Comparison of ENCODE assay signal across 20 cellular contexts in genomic region chr5:137359941-137360340, GRCh38.
DNase-seq lines count a peak whose midpoint lies in the region; ATAC-seq, FAIRE-seq and TF ChIP-seq lines count a peak whose summit lies in the region.
"Had no signal": no experiment of that assay in that cellular context is flagged by ENCODE, and none has a peak within 500 bp of the region (broad histone marks: within the 10 kb centered on the region; RNA-seq: fewer than 3 reads in every experiment).

No MANE protein-coding gene starts in this region.

- H3K9me3 ChIP-seq in prostate gland = no peaks in the 10 kb centered on the region
- H3K9me3 ChIP-seq: A549; BLaER1 treated with 17β-estradiol and CSF1 and Interleukin-3, amounts not matched to agents 10 nM and 100 nM; Caco-2 had no signal

- no peak overlapping the region for H3K27ac ChIP-seq in prostate gland
- H3K27ac ChIP-seq: 22Rv1; A549; BLaER1 treated with 17β-estradiol and CSF1 and Interleukin-3, amounts not matched to agents 10 nM and 100 nM; C4-2B had no signal

- no peak for TF ChIP-seq POLR2A in prostate gland (IDR thresholded peaks at IDR 0.05)

- no peak for ATAC-seq in GM21526 (IDR thresholded peaks at IDR 0.05; ENCODE audit: low FRiP score, unreplicated experiment)
- ATAC-seq: A549; CD8-positive, alpha-beta T cell had no signal

- intact Hi-C loops in prostate gland (cut with DNase I) = no loop called here

- H3K36me3 ChIP-seq in bronchial epithelial cell (ENCODE audit: control insufficient read depth, insufficient read depth, low read length) (no peaks in the 10 kb centered on the region), prostate gland (no peaks in the 10 kb centered on the region)
- H3K36me3 ChIP-seq: BLaER1 treated with 17β-estradiol and CSF1 and Interleukin-3, amounts not matched to agents 10 nM and 100 nM had no signal

- peak; percentile 70 for FAIRE-seq in bronchial epithelial cell (lab: Jason Lieb, UNC)
- FAIRE-seq: A549, D721Med, G401.6, GM12891, GM19239 had no signal

- H3K4me3 ChIP-seq in bronchial epithelial cell (ENCODE audit: low read depth, low read length) = no peak overlapping the region
- no peak overlapping the region for H3K4me3 ChIP-seq in epithelial cell of esophagus (ENCODE audit: low read length)
- no peak overlapping the region for H3K4me3 ChIP-seq in prostate gland
- H3K4me3 ChIP-seq: A549; BLaER1 treated with 17β-estradiol and CSF1 and Interleukin-3, amounts not matched to agents 10 nM and 100 nM had no signal

- no peaks in the 10 kb centered on the region for H3K4me1 ChIP-seq in prostate gland (replicated peaks)
- H3K4me1 ChIP-seq: A549; BLaER1 treated with 17β-estradiol and CSF1 and Interleukin-3, amounts not matched to agents 10 nM and 100 nM; Caco-2 had no signal

- H3K27me3 ChIP-seq in bronchial epithelial cell (ENCODE audit: control insufficient read depth, insufficient read depth, low read length) (no peaks in the 10 kb centered on the region), prostate gland (replicated peaks; ENCODE audit: insufficient read depth) (no peaks in the 10 kb centered on the region)
- H3K27me3 ChIP-seq: BLaER1 treated with 17β-estradiol and CSF1 and Interleukin-3, amounts not matched to agents 10 nM and 100 nM had no signal

- DNase-seq in NCI-H524 (lab: John Stamatoyannopoulos, UW) = peak; percentile 31 to 72
- DNase-seq in bronchial epithelial cell (ENCODE audit: low read depth) = peak; percentile 75
- peak; percentile 52 for DNase-seq in epithelial cell of esophagus (ENCODE audit: low read depth)
- DNase-seq in prostate gland (ENCODE audit: low spot score) = no peak
- DNase-seq: AML-193; Caco-2; Calu3; CD4-positive, alpha-beta T cell; CD8-positive, alpha-beta T cell; DMS79 treated with DMSO at 0.1 percent for 48 hours; GF-D8 had no signal

- TF ChIP-seq CTCF in bronchial epithelial cell (IDR thresholded peaks at IDR 0.05; ENCODE audit: insufficient read depth, low read length, severe bottlenecking) (no peak), epithelial cell of esophagus (IDR thresholded peaks at IDR 0.05; ENCODE audit: insufficient read depth, low read depth, low read length, missing control alignments) (no peak), prostate gland (IDR thresholded peaks at IDR 0.05) (no peak)
